9 cellular contexts compared by ENCODE assay signal in the genomic region with DNA sequence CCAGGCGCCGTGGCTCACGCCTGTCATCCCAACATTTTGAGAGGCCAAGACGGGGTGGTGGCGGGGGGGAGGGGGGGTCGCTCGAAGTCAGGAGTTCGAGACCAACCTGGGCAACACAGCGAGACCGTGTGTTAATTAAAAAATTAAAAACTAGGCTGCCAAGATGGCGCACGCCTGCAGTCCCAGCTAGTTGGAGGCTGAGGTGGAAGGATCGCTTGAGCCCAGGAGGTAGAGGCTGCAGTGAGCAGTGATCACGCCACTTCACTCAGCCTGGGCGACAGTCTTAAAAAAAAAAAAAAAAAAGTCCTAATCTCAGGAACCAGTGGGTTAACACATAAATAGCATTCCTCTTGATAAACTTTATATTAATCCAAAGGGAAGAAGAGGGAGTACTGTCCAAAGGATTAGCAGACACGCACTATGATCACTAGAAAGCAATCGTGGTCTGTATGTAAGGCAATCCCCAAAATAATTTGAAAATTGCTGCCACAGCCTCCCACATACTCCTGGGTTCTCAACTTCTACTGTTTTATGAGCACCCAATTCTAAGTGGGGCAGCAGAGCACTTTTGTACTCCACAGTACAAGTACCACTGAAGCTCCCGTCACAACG. TPM values are rescaled to one million over a fixed set of nuclear protein-coding genes. Genes with fewer than 3 reads are reported as not detected.
DNase-seq lines count a peak whose midpoint lies in the region; ATAC-seq, FAIRE-seq and TF ChIP-seq lines count a peak whose summit lies in the region.
"Had no signal": no experiment of that assay in that cellular context is flagged by ENCODE, and none has a peak within 500 bp of the region (broad histone marks: within the 10 kb centered on the region; RNA-seq: fewer than 3 reads in every experiment).

No MANE protein-coding gene starts in this region.

- peaks cover 0 to 23% (median 19%) of the 10 kb centered on the region in 4 donors for H3K36me3 ChIP-seq in stomach

- TF ChIP-seq EP300 in stomach (IDR thresholded peaks at IDR 0.05), result no peak

- no peaks in the 10 kb centered on the region for H3K9me3 Mint-ChIP-seq in activated T-helper 1 cell treated with anti-CD3 and anti-CD28 coated beads, Interleukin-12 subunit alpha, Interleukin-12 subunit beta, Interleukin-2, Interleukin-4 antibody, amounts not matched to agents 30 ng/mL and 10 ng/mL and 1 ng/mL, durations not matched to agents 14 hours and 24 hours and 36 hours

- peaks cover 0 to 37% (median 24%) of the 10 kb centered on the region in 3 donors for H3K27me3 ChIP-seq in stomach

- H3K9me3 ChIP-seq in stomach, result no peaks in the 10 kb centered on the region

- H3K4me3 ChIP-seq in iPS-11a (ENCODE audit: low read depth, low read length) (peak overlapping the region; percentile 93), stomach (peak overlapping the region; percentile 53 to 63 (median 58))

- H3K4me3 Mint-ChIP-seq in activated T-helper 1 cell treated with anti-CD3 and anti-CD28 coated beads, Interleukin-12 subunit alpha, Interleukin-12 subunit beta, Interleukin-2, Interleukin-4 antibody, amounts not matched to agents 30 ng/mL and 10 ng/mL and 1 ng/mL, durations not matched to agents 14 hours and 24 hours and 36 hours, result peak overlapping the region; percentile 98

- ATAC-seq in GM18519 (IDR thresholded peaks at IDR 0.05; ENCODE audit: low FRiP score, unreplicated experiment), result no peak

- DNase-seq in activated CD4-positive, alpha-beta T cell treated with anti-CD3 and anti-CD28 coated beads for 48 hours, result peak; percentile 14
- no peak for DNase-seq in activated CD4-positive, alpha-beta T cell treated with anti-CD3 and anti-CD28 coated beads, Interleukin-2, amount 50 U/mL, for 48 hours
- no peak for DNase-seq in activated T-helper 1 cell treated with anti-CD3 and anti-CD28 coated beads, Interleukin-12 subunit alpha, Interleukin-12 subunit beta, Interleukin-2, Interleukin-4 antibody, amounts not matched to agents 30 ng/mL and 10 ng/mL and 1 ng/mL, durations not matched to agents 14 hours and 24 hours and 36 hours (ENCODE audit: low spot score)
- DNase-seq in stomach, result no peak
- DNase-seq in GM13977 (ENCODE audit: low spot score), result no peak
- no peak for DNase-seq in urothelium cell line (ENCODE audit: low spot score)

- in situ Hi-C loops in GM13977 (cut with MboI; ENCODE audit: low pct_unique_long_range_greater_than_20kb, low sequenced_read_pairs, unreplicated experiment), result no loop called here

- peaks cover 20 to 32% (median 26%) of the 10 kb centered on the region in 4 donors for H3K4me1 ChIP-seq in stomach

- TF ChIP-seq POLR2A in stomach (IDR thresholded peaks at IDR 0.05), result no peak

- no peak for FAIRE-seq in urothelium cell line (lab: Jason Lieb, UNC)

- H3K4me1 Mint-ChIP-seq in activated T-helper 1 cell treated with anti-CD3 and anti-CD28 coated beads, Interleukin-12 subunit alpha, Interleukin-12 subunit beta, Interleukin-2, Interleukin-4 antibody, amounts not matched to agents 30 ng/mL and 10 ng/mL and 1 ng/mL, durations not matched to agents 14 hours and 24 hours and 36 hours (ENCODE audit: low read depth), result peaks cover 34% of the 10 kb centered on the region

- WGBS in stomach, 5 donors, result 45 to 52% (median 46%) methylated on average over 18 to 19 of the region's 19 CpGs

- H3K27ac ChIP-seq in stomach, result peak overlapping the region; percentile 78 to 88 (median 80)

- H3K27me3 Mint-ChIP-seq in activated T-helper 1 cell treated with anti-CD3 and anti-CD28 coated beads, Interleukin-12 subunit alpha, Interleukin-12 subunit beta, Interleukin-2, Interleukin-4 antibody, amounts not matched to agents 30 ng/mL and 10 ng/mL and 1 ng/mL, durations not matched to agents 14 hours and 24 hours and 36 hours (ENCODE audit: insufficient read depth), result peaks cover 28% of the 10 kb centered on the region

- H3K36me3 Mint-ChIP-seq in activated T-helper 1 cell treated with anti-CD3 and anti-CD28 coated beads, Interleukin-12 subunit alpha, Interleukin-12 subunit beta, Interleukin-2, Interleukin-4 antibody, amounts not matched to agents 30 ng/mL and 10 ng/mL and 1 ng/mL, durations not matched to agents 14 hours and 24 hours and 36 hours (ENCODE audit: low read depth), result peaks cover 30% of the 10 kb centered on the region

- peak overlapping the region; percentile 88 for H3K27ac Mint-ChIP-seq in activated T-helper 1 cell treated with anti-CD3 and anti-CD28 coated beads, Interleukin-12 subunit alpha, Interleukin-12 subunit beta, Interleukin-2, Interleukin-4 antibody, amounts not matched to agents 30 ng/mL and 10 ng/mL and 1 ng/mL, durations not matched to agents 14 hours and 24 hours and 36 hours

- TF ChIP-seq CTCF in stomach (IDR thresholded peaks at IDR 0.05), result no peak
- no peak for TF ChIP-seq CTCF in GM13977 (IDR thresholded peaks at IDR 0.05; ENCODE audit: extremely low read depth, insufficient read depth, missing control alignments)

- intact Hi-C loops in activated T-helper 1 cell treated with anti-CD3 and anti-CD28 coated beads, Interleukin-12 subunit alpha, Interleukin-12 subunit beta, Interleukin-2, Interleukin-4 antibody, amounts not matched to agents 30 ng/mL and 10 ng/mL and 1 ng/mL, durations not matched to agents 14 hours and 24 hours and 36 hours (cut with micrococcal nuclease), result loop anchor here (2.0 to 5.0 kb wide), 4 partner anchors 334 to 790 kb away; a partner anchor contains a TSS
- intact Hi-C loops in stomach (cut with DNase I; ENCODE audit: low total_unique reads), result no loop called here

RNA-seq across cellular contexts. Expression of a gene that starts 0.6 kb away (rescaled TPM):
- 16.5 and 23.6 TPM in 2 replicates for total RNA-seq in activated T-helper 1 cell treated with anti-CD3 and anti-CD28 coated beads, Interleukin-12 subunit alpha, Interleukin-12 subunit beta, Interleukin-2, Interleukin-4 antibody, amounts not matched to agents 30 ng/mL and 10 ng/mL and 1 ng/mL, durations not matched to agents 14 hours and 24 hours and 36 hours
- 10 to 100 TPM in 1 of 5 donors, 1 to 10 TPM in 3, under 1 TPM in 1; 0.58 to 15.1 (median 4.0) TPM for total RNA-seq in stomach
- 10 to 100 TPM; 10.3 to 11.2 (median 10.7) TPM for polyA plus RNA-seq in stomach

RNA-seq across cellular contexts. Expression of a gene that starts 1.9 kb away (rescaled TPM):
- total RNA-seq in activated T-helper 1 cell treated with anti-CD3 and anti-CD28 coated beads, Interleukin-12 subunit alpha, Interleukin-12 subunit beta, Interleukin-2, Interleukin-4 antibody, amounts not matched to agents 30 ng/mL and 10 ng/mL and 1 ng/mL, durations not matched to agents 14 hours and 24 hours and 36 hours, result not detected in 2 replicates
- total RNA-seq in stomach, result 1 to 10 TPM in 1 of 5 donors, under 1 TPM in 2, not detected in 2; under 0.01 to 1.0 (median 0.92) TPM
- polyA plus RNA-seq in stomach, result under 1 TPM in 2 of 3 donors, not detected in 1; 0.25 to 0.30 TPM

RNA-seq across cellular contexts. Expression of a gene that starts 15.0 kb away (rescaled TPM):
- 6.5 and 6.8 TPM in 2 replicates for total RNA-seq in activated T-helper 1 cell treated with anti-CD3 and anti-CD28 coated beads, Interleukin-12 subunit alpha, Interleukin-12 subunit beta, Interleukin-2, Interleukin-4 antibody, amounts not matched to agents 30 ng/mL and 10 ng/mL and 1 ng/mL, durations not matched to agents 14 hours and 24 hours and 36 hours
- total RNA-seq in stomach, result 1 to 10 TPM in 2 of 5 donors, under 1 TPM in 2, not detected in 1; 0.87 to 6.6 (median 1.9) TPM
- polyA plus RNA-seq in stomach, result 1 to 10 TPM; 2.9 to 4.5 (median 3.8) TPM

RNA-seq across cellular contexts. Expression of a gene that starts 43.4 kb away (rescaled TPM):
- total RNA-seq in activated T-helper 1 cell treated with anti-CD3 and anti-CD28 coated beads, Interleukin-12 subunit alpha, Interleukin-12 subunit beta, Interleukin-2, Interleukin-4 antibody, amounts not matched to agents 30 ng/mL and 10 ng/mL and 1 ng/mL, durations not matched to agents 14 hours and 24 hours and 36 hours, result not detected in 2 replicates
- total RNA-seq in stomach, result not detected
- 1 to 10 TPM in 1 of 3 donors, under 1 TPM in 1, not detected in 1; 0.35 to 1.4 TPM for polyA plus RNA-seq in stomach
- total RNA-seq: Daoy had no signal
